8 cellular contexts compared by ENCODE assay signal in the genomic region with DNA sequence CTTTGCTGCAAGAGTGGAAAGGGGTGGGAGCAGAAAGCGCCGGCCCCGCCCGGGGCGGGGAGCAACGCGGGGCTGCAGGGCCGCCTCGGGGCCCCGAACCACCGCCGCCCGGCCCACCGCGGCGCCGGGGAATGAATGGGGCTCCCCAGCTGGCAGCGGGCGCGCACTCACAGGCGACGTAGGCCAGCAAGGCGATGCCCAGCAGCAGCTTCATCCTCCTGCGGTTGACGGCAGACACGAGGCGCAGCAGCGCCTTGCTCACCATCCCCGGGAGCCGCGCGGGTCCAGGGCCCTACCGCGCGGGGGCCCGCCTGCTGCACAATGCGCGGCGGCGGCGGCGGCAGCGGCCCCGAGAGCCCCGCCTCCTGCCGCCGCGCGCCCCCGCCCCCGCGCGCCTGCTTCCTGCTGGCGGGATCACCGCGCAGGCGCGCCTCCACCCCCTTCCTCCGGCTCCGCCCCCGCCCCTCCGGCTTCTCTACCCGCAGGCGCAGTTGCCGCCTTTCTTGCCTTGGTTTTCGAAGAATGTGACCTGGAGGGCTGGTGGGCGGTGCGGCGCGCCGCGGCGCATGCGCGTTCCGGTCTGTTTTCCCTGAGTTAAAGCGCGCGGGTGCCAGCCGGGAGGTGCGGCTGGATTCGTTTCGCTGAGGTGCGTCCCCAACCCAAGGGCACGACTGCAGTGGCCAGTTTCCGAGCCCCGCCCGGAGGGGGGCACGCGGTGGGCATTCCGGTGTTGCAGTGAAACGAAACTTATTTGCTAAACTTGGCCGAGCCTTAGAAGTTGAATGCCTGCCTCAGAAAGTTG. TPM values are rescaled to one million over a fixed set of nuclear protein-coding genes. Genes with fewer than 3 reads are reported as not detected.
DNase-seq lines count a peak whose midpoint lies in the region; ATAC-seq and TF ChIP-seq lines count a peak whose summit lies in the region.

Gene UXS1, minus strand, starts transcription at position 325 of the 802 bp plus-strand sequence. Its CDS starts 60 bp downstream, at position 265.

- H3K4me3 ChIP-seq in DOHH2 (ENCODE audit: low read length), result peak within 1 kb of the TSS; percentile 91
- peak within 1 kb of the TSS; percentile 81 for H3K4me3 ChIP-seq in LNCaP clone FGC (ENCODE audit: low read depth, low read length)
- H3K4me3 ChIP-seq in fibroblast of mammary gland (ENCODE audit: control insufficient read depth, low read depth, low read length), result peak within 1 kb of the TSS; percentile 80

- peak; percentile 76 to 91 (median 83) for ATAC-seq in natural killer cell

- H3K4me2 ChIP-seq in DOHH2 (ENCODE audit: low read length), result peak within 1 kb of the TSS; percentile 92

- H3K9me3 Mint-ChIP-seq in activated T-helper 2 cell treated with anti-CD3 and anti-CD28 coated beads, Interferon-gamma antibody, Interleukin-2, Interleukin-4, amounts not matched to agents 10 μg/mL and 5 μg/mL and 100 μg/mL, durations not matched to agents 14 hours and 24 hours and 36 hours, result no peaks in the 10 kb centered on the region
- H3K9me3 Mint-ChIP-seq in natural killer cell, result no peaks in the 10 kb centered on the region

- peaks cover 18% of the 10 kb centered on the region for H3K27me3 Mint-ChIP-seq in activated T-helper 2 cell treated with anti-CD3 and anti-CD28 coated beads, Interferon-gamma antibody, Interleukin-2, Interleukin-4, amounts not matched to agents 10 μg/mL and 5 μg/mL and 100 μg/mL, durations not matched to agents 14 hours and 24 hours and 36 hours (ENCODE audit: low read depth)
- H3K27me3 Mint-ChIP-seq in natural killer cell (ENCODE audit: low read depth in 2 of 2), result peaks cover 0 to 2% of the 10 kb centered on the region in 2 donors

- peak within 1 kb of the TSS; percentile 85 for H3K4me3 Mint-ChIP-seq in activated T-helper 2 cell treated with anti-CD3 and anti-CD28 coated beads, Interferon-gamma antibody, Interleukin-2, Interleukin-4, amounts not matched to agents 10 μg/mL and 5 μg/mL and 100 μg/mL, durations not matched to agents 14 hours and 24 hours and 36 hours (ENCODE audit: low read depth)
- peak within 1 kb of the TSS; percentile 98 for H3K4me3 Mint-ChIP-seq in natural killer cell

- TF ChIP-seq CTCF in DOHH2 (IDR thresholded peaks at IDR 0.05; ENCODE audit: low read depth, low read length, poor library complexity, severe bottlenecking) (peak; percentile 22), LNCaP clone FGC (IDR thresholded peaks at IDR 0.05; ENCODE audit: control insufficient read depth, extremely low read depth, insufficient read depth) (no peak), RWPE1 (conservative IDR thresholded peaks at IDR 0.05; ENCODE audit: low read depth) (no peak), fibroblast of mammary gland (conservative IDR thresholded peaks at IDR 0.05; ENCODE audit: control insufficient read depth, insufficient read depth, low read depth, low read length) (no peak), natural killer cell (IDR thresholded peaks at IDR 0.05) (no peak)

- peaks cover 32% of the 10 kb centered on the region for H3K4me1 Mint-ChIP-seq in activated T-helper 2 cell treated with anti-CD3 and anti-CD28 coated beads, Interferon-gamma antibody, Interleukin-2, Interleukin-4, amounts not matched to agents 10 μg/mL and 5 μg/mL and 100 μg/mL, durations not matched to agents 14 hours and 24 hours and 36 hours (ENCODE audit: low read depth)
- peaks cover 39 to 42% of the 10 kb centered on the region in 2 donors for H3K4me1 Mint-ChIP-seq in natural killer cell

- peak within 1 kb of the TSS; percentile 75 for H3K27ac Mint-ChIP-seq in activated T-helper 2 cell treated with anti-CD3 and anti-CD28 coated beads, Interferon-gamma antibody, Interleukin-2, Interleukin-4, amounts not matched to agents 10 μg/mL and 5 μg/mL and 100 μg/mL, durations not matched to agents 14 hours and 24 hours and 36 hours
- H3K27ac Mint-ChIP-seq in natural killer cell, result peak within 1 kb of the TSS; percentile 90 to 94

- H3K9me3 ChIP-seq in DOHH2 (ENCODE audit: control insufficient read depth, insufficient read depth, low read length), result no peaks in the 10 kb centered on the region

- H4K20me1 ChIP-seq in DOHH2 (ENCODE audit: control insufficient read depth, insufficient read depth, low read depth, low read length), result peaks cover 9% of the 10 kb centered on the region

- peaks cover 24% of the 10 kb centered on the region for H3K4me1 ChIP-seq in DOHH2 (ENCODE audit: control insufficient read depth, low read length)

- H3K9me2 ChIP-seq in DOHH2 (replicated peaks; ENCODE audit: control insufficient read depth, low read length), result no peaks in the 10 kb centered on the region

- POLR2A ChIA-PET in RWPE1 (lab: Yijun Ruan, JAX; ENCODE audit: low non-redundant PET), result no interaction called here

- CTCF ChIA-PET in RWPE1 (lab: Yijun Ruan, JAX), result interaction anchor here (0.6 kb wide), 1 partner anchor 422 kb away, joined by 4 read pairs; no protein-coding TSS in a partner anchor

- peak; percentile 85 for DNase-seq in GOT3 (lab: John Stamatoyannopoulos, UW)
- peak; percentile 84 for DNase-seq in LNCaP clone FGC (ENCODE audit: low read depth)
- peak; percentile 99 for DNase-seq in RWPE1 (ENCODE audit: low spot score)
- DNase-seq in activated T-helper 2 cell treated with anti-CD3 and anti-CD28 coated beads, Interferon-gamma antibody, Interleukin-2, Interleukin-4, amounts not matched to agents 10 μg/mL and 5 μg/mL and 100 μg/mL, durations not matched to agents 14 hours and 24 hours and 36 hours (ENCODE audit: low spot score), result peak; percentile 97
- peak; percentile 94 for DNase-seq in fibroblast of mammary gland (ENCODE audit: low read depth)
- DNase-seq in natural killer cell, result peak; percentile 98
- DNase-seq in stimulated activated naive CD4-positive, alpha-beta T cell treated with Interleukin-2 at 50 U/mL for 16 hours (lab: John Stamatoyannopoulos, UW), result peak; percentile 96

- no peaks in the 10 kb centered on the region for H3F3A ChIP-seq in DOHH2 (ENCODE audit: control insufficient read depth, insufficient read depth)

- H3K27me3 ChIP-seq in DOHH2 (ENCODE audit: control insufficient read depth, low read length), result peaks cover 7% of the 10 kb centered on the region

- H3K36me3 ChIP-seq in DOHH2 (ENCODE audit: control insufficient read depth, low read length), result no peaks in the 10 kb centered on the region

- H3K79me2 ChIP-seq in DOHH2 (ENCODE audit: control insufficient read depth, low read length), result peaks cover 33% of the 10 kb centered on the region

- intact Hi-C loops in activated T-helper 2 cell treated with anti-CD3 and anti-CD28 coated beads, Interferon-gamma antibody, Interleukin-2, Interleukin-4, amounts not matched to agents 10 μg/mL and 5 μg/mL and 100 μg/mL, durations not matched to agents 14 hours and 24 hours and 36 hours (cut with micrococcal nuclease), result loop anchor here (1.0 to 2.0 kb wide), 2 partner anchors 34 to 89 kb away; no protein-coding TSS in a partner anchor
- intact Hi-C loops in natural killer cell (cut with micrococcal nuclease), result loop anchor here (1.0 kb wide), 1 partner anchor 34 kb away; no protein-coding TSS in a partner anchor

- H3K27ac ChIP-seq in DOHH2 (ENCODE audit: low read depth, low read length) (peak within 1 kb of the TSS; percentile 18; the same call in 1 of the 2 replicates), RWPE1 (peak within 1 kb of the TSS; percentile 79)

- peaks cover 13% of the 10 kb centered on the region for H3K36me3 Mint-ChIP-seq in activated T-helper 2 cell treated with anti-CD3 and anti-CD28 coated beads, Interferon-gamma antibody, Interleukin-2, Interleukin-4, amounts not matched to agents 10 μg/mL and 5 μg/mL and 100 μg/mL, durations not matched to agents 14 hours and 24 hours and 36 hours (ENCODE audit: low read depth)
- H3K36me3 Mint-ChIP-seq in natural killer cell, result no peaks in the 10 kb centered on the region

RNA-seq across cellular contexts. Expression of gene UXS1, which starts in this region (rescaled TPM):
- 29.7 and 34.9 TPM in 2 replicates for total RNA-seq in activated T-helper 2 cell treated with anti-CD3 and anti-CD28 coated beads, Interferon-gamma antibody, Interleukin-2, Interleukin-4, amounts not matched to agents 10 μg/mL and 5 μg/mL and 100 μg/mL, durations not matched to agents 14 hours and 24 hours and 36 hours
- total RNA-seq in natural killer cell, result 10 to 100 TPM; 36.3 to 60.4 (median 37.5) TPM

Comparison
In these comparisons a context has a peak if more than half of its experiments do, and no peak if none do; other contexts are left out.
1. Peak in every context shown above with its lines: DNase-seq, ATAC-seq, H3K4me3 ChIP-seq and H3K27ac ChIP-seq.